9 cellular contexts compared by ENCODE assay signal in genomic region chr1:247300491-247301175, GRCh38. TPM values are rescaled to one million over a fixed set of nuclear protein-coding genes. Genes with fewer than 3 reads are reported as not detected.
"Had no signal": no experiment of that assay in that cellular context is flagged by ENCODE, and none has a peak within 500 bp of the region (broad histone marks: within the 10 kb centered on the region; RNA-seq: fewer than 3 reads in every experiment).

No MANE protein-coding gene starts in this region.

- H3K4me3 Mint-ChIP-seq: H9 had no signal

- H3K27ac ChIP-seq: GM23248 had no signal

- H3K9me3 Mint-ChIP-seq: H9 had no signal

- H3K4me3 ChIP-seq: GM23248 had no signal

- FAIRE-seq: H54, HTR-8/SVneo had no signal

- DNase-seq: GM23248, GOT3, H9, HCEC 1CT, IMR-90, KBM-7 had no signal

- H3K9ac ChIP-seq: GM23248 had no signal

- H2AFZ ChIP-seq: GM23248 had no signal

RNA-seq across cellular contexts. Expression of gene VN1R5, which starts 44.8 kb away (rescaled TPM):
- total RNA-seq: GM23248, H9, HT-29, IMR-90 had no signal
- polyA plus RNA-seq: GM23248, IMR-90 had no signal
